8 cellular contexts compared by ENCODE assay signal in genomic region chr3:140276698-140277097, GRCh38.
DNase-seq lines count a peak whose midpoint lies in the region; ATAC-seq, FAIRE-seq and TF ChIP-seq lines count a peak whose summit lies in the region.

No MANE protein-coding gene starts in this region.

- intact Hi-C loops in Panc1 (cut with micrococcal nuclease; ENCODE audit: unreplicated experiment), result no loop called here

- H3K27me3 Mint-ChIP-seq in GM23338 (ENCODE audit: insufficient read depth, low read depth, poor library complexity) (peaks cover 12% of the 10 kb centered on the region), T-helper 17 cell (peaks cover 15% of the 10 kb centered on the region)

- H3K27me3 ChIP-seq in GM23338 (ENCODE audit: insufficient read depth) (no peaks in the 10 kb centered on the region), Panc1 (ENCODE audit: control insufficient read depth, insufficient read depth, low read length) (no peaks in the 10 kb centered on the region; the same call in 1 of the 2 replicates)

- H3K4me1 ChIP-seq in GM23338 (ENCODE audit: insufficient read depth) (no peaks in the 10 kb centered on the region), Panc1 (ENCODE audit: control insufficient read depth, insufficient read depth, low read length) (no peaks in the 10 kb centered on the region)

- no peaks in the 10 kb centered on the region for H4K20me1 ChIP-seq in GM23338 (replicated peaks; ENCODE audit: insufficient read depth)

- POLR2A ChIA-PET in Panc1 (lab: Charles Lee), result no interaction called here

- H3K4me1 Mint-ChIP-seq in GM23338 (no peaks in the 10 kb centered on the region; the same call in 2 of the 3 replicates), T-helper 17 cell (no peaks in the 10 kb centered on the region)

- H3K4me3 Mint-ChIP-seq in GM23338 (no peak overlapping the region), T-helper 17 cell (no peak overlapping the region)

- H3K9me3 ChIP-seq in Panc1 (ENCODE audit: control insufficient read depth, insufficient read depth, low read depth, low read length), result no peaks in the 10 kb centered on the region
- H3K9me3 ChIP-seq in T-helper 17 cell (ENCODE audit: control insufficient read depth, low read length, poor library complexity, severe bottlenecking), result no peaks in the 10 kb centered on the region

- CTCF ChIA-PET in Panc1 (lab: Charles Lee), result no interaction called here

- H3K9me3 Mint-ChIP-seq in GM23338, result no peaks in the 10 kb centered on the region; the same call in 2 of the 3 replicates

- BruUV-seq in Panc1 (replicated peaks; lab: Mats Ljungman, UMichigan), result no TSS peak

- FAIRE-seq in frontal cortex (lab: Jason Lieb, UNC), result no peak

- 0 out of 2 replicates have a peak overlapping the region, but pooled peaks have one; percentile 29 for H2AFZ ChIP-seq in GM23338

- no peak overlapping the region for H3K27ac ChIP-seq in GM23338 (ENCODE audit: low read depth)
- H3K27ac ChIP-seq in Panc1 (ENCODE audit: low read length), result no peak overlapping the region

- H3K4me3 ChIP-seq in AG09309 (ENCODE audit: control insufficient read depth, low read depth, low read length) (no peak overlapping the region), GM23338 (no peak overlapping the region), Panc1 (ENCODE audit: low read depth in 2 of 2, low read length in 2 of 2) (no peak overlapping the region)

- H3K79me2 ChIP-seq in GM23338 (replicated peaks; ENCODE audit: insufficient read depth), result no peaks in the 10 kb centered on the region

- no peak for DNase-seq in AG09309 (ENCODE audit: low read depth)
- DNase-seq in GM23338 (ENCODE audit: low spot score), result peak; percentile 71
- DNase-seq in Panc1 (ENCODE audit: low read depth, low spot score), result peak; percentile 8
- DNase-seq in iris pigment epithelial cell (ENCODE audit: low read depth), result peak; percentile 17
- DNase-seq in frontal cortex (ENCODE audit: low spot score in 2 of 2), result no peak
- no peak for DNase-seq in T-helper 17 cell
- no peak for DNase-seq in HPDE6-E6E7 (ENCODE audit: extremely low spot score)

- no peaks in the 10 kb centered on the region for H3K36me3 ChIP-seq in GM23338 (ENCODE audit: insufficient read depth)
- no peaks in the 10 kb centered on the region for H3K36me3 ChIP-seq in Panc1 (ENCODE audit: control insufficient read depth, insufficient read depth, low read length)

- ATAC-seq in GM23338, result peak; percentile 97
- ATAC-seq in Panc1, result no peak
- ATAC-seq in GM21737 (IDR thresholded peaks at IDR 0.05; ENCODE audit: unreplicated experiment), result no peak
- ATAC-seq in T-helper 17 cell, result no peak

- H3K36me3 Mint-ChIP-seq in GM23338 (ENCODE audit: low read depth) (no peaks in the 10 kb centered on the region), T-helper 17 cell (ENCODE audit: low read depth) (peaks cover 2% of the 10 kb centered on the region)

- no peaks in the 10 kb centered on the region for H3F3A ChIP-seq in GM23338 (replicated peaks; ENCODE audit: low read depth)

- no peak overlapping the region for H3K27ac Mint-ChIP-seq in GM23338
- no peak overlapping the region for H3K27ac Mint-ChIP-seq in T-helper 17 cell

- in situ Hi-C loops in Panc1 (cut with HindIII; ENCODE audit: low pct_unique_long_range_greater_than_20kb, low sequenced_read_pairs), result no loop called here

- no peaks in the 10 kb centered on the region; the same call in 1 of the 2 replicates for H3K9me2 ChIP-seq in GM23338 (ENCODE audit: insufficient read depth)

- no peak overlapping the region for H3K4me2 ChIP-seq in GM23338

- TF ChIP-seq CTCF in AG09309 (IDR thresholded peaks at IDR 0.05; ENCODE audit: control insufficient read depth, insufficient read depth, low read depth, low read length, missing control alignments), result peak; percentile 44
- peak; percentile 70 to 79 for TF ChIP-seq CTCF in GM23338 (conservative IDR thresholded peaks at IDR 0.05; ENCODE audit: low read depth in 2 of 2)
- TF ChIP-seq CTCF in Panc1 (IDR thresholded peaks at IDR 0.05), result peak; percentile 56

TF ChIP-seq in GM23338, 12 proteins besides CTCF, POLR2A, EP300 and RAD21:
- TF ChIP-seq ZNF114 (CRISPR knock-in tag; IDR thresholded peaks at IDR 0.05) (no peak), REST (IDR thresholded peaks at IDR 0.05; ENCODE audit: unreplicated experiment) (no peak), ZNF462 (CRISPR knock-in tag; IDR thresholded peaks at IDR 0.05) (peak; percentile 46), EZH2phosphoT487 (IDR thresholded peaks at IDR 0.05; ENCODE audit: unreplicated experiment) (no peak), NANOG (IDR thresholded peaks at IDR 0.05; ENCODE audit: borderline replicate concordance) (no peak)

Comparison
In these comparisons a context has a peak if more than half of its experiments do, and no peak if none do; other contexts are left out.
1. DNase-seq: peak in GM23338 (single experiment), Panc1 (single experiment) and iris pigment epithelial cell (single experiment); none in AG09309 (single experiment), frontal cortex (0 of 2), T-helper 17 cell (0 of 3) and HPDE6-E6E7 (single experiment).
2. Peak in every context shown above with its lines, with median percentiles within 50 percentile points of each other: CTCF ChIP-seq.